26 cellular contexts compared by ENCODE assay signal in genomic region chr19:58471736-58472135, GRCh38.
"Had no signal": no experiment of that assay in that cellular context is flagged by ENCODE, and none has a peak within 500 bp of the region (broad histone marks: within the 10 kb centered on the region; RNA-seq: fewer than 3 reads in every experiment).

No MANE protein-coding gene starts in this region.

- H3K27ac ChIP-seq: colonic mucosa, epithelial cell of prostate, esophagus squamous epithelium, gastrocnemius medialis, heart right ventricle, left lung, lower lobe of right lung had no signal

- FAIRE-seq: endometrium, islet of Langerhans, keratinocyte had no signal

- ATAC-seq: effector memory CD8-positive, alpha-beta T cell; esophagus mucosa; gastrocnemius medialis; heart right ventricle; left cardiac atrium; left lung; left ventricle myocardium superior; lower lobe of right lung; mucosa of descending colon had no signal

- DNase-seq: colonic mucosa; cortex of kidney; effector CD8-positive, alpha-beta T cell; effector memory CD8-positive, alpha-beta T cell; endodermal cell; erythroblast; esophagus squamous epithelium; foreskin fibroblast; foreskin melanocyte; gastrocnemius medialis; glutamatergic neuron; head of caudate nucleus; heart right ventricle; hippocampal formation; left cardiac atrium; left ventricle myocardium superior; lower lobe of right lung; mesenchymal stem cell; mucosa of descending colon; naive B cell had no signal

- H3K4me3 ChIP-seq: colonic mucosa, esophagus squamous epithelium, gastrocnemius medialis, heart right ventricle, left lung, lower lobe of right lung, mucosa of descending colon had no signal

- H3K9me3 ChIP-seq: colonic mucosa, esophagus squamous epithelium, gastrocnemius medialis, heart right ventricle, left lung, lower lobe of right lung, mucosa of descending colon had no signal

- H3K27me3 ChIP-seq: colonic mucosa, esophagus squamous epithelium, gastrocnemius medialis, heart right ventricle, left lung had no signal
